In genomic region chr7:98075801-98076200, GRCh38 we compare ENCODE assay signal across 20 cellular contexts.
"Had no signal": no experiment of that assay in that cellular context is flagged by ENCODE, and none has a peak within 500 bp of the region (broad histone marks: within the 10 kb centered on the region; RNA-seq: fewer than 3 reads in every experiment).

No MANE protein-coding gene starts in this region.

- H3K4me3 Mint-ChIP-seq: mesothelial cell of epicardium; natural killer cell; nephron progenitor cell; neural progenitor cell; stimulated activated effector memory CD8-positive, alpha-beta T cell treated with anti-CD3 and anti-CD28 coated beads, Interleukin-12 subunit alpha, Interleukin-12 subunit beta, amount 100 ng/mL, for 72 hours; stimulated activated naive CD8-positive, alpha-beta T cell treated with anti-CD3 and anti-CD28 coated beads, Interleukin-15, Interleukin-2, amounts not matched to agents 100 ng/mL and 50 ng/mL, for 24 hours had no signal

- H3K9me3 Mint-ChIP-seq: natural killer cell; stimulated activated effector memory CD8-positive, alpha-beta T cell treated with anti-CD3 and anti-CD28 coated beads, Interleukin-12 subunit alpha, Interleukin-12 subunit beta, amount 100 ng/mL, for 72 hours; stimulated activated naive CD8-positive, alpha-beta T cell treated with anti-CD3 and anti-CD28 coated beads, Interleukin-15, Interleukin-2, amounts not matched to agents 100 ng/mL and 50 ng/mL, for 24 hours had no signal

- H3K27me3 Mint-ChIP-seq: progenitor cell of endocrine pancreas had no signal

- ATAC-seq: left cardiac atrium; left lobe of liver; left ventricle myocardium superior; natural killer cell; right lobe of liver; stimulated activated effector memory CD8-positive, alpha-beta T cell treated with anti-CD3 and anti-CD28 coated beads, Interleukin-12 subunit alpha, Interleukin-12 subunit beta, amount 100 ng/mL, for 72 hours had no signal

- H3K4me1 Mint-ChIP-seq: mesothelial cell of epicardium; natural killer cell; nephron progenitor cell; stimulated activated effector memory CD8-positive, alpha-beta T cell treated with anti-CD3 and anti-CD28 coated beads, Interleukin-12 subunit alpha, Interleukin-12 subunit beta, amount 100 ng/mL, for 72 hours had no signal

- H3K27ac Mint-ChIP-seq: mesothelial cell of epicardium; natural killer cell; nephron progenitor cell; neural progenitor cell; progenitor cell of endocrine pancreas; stimulated activated effector memory CD8-positive, alpha-beta T cell treated with anti-CD3 and anti-CD28 coated beads, Interleukin-12 subunit alpha, Interleukin-12 subunit beta, amount 100 ng/mL, for 72 hours; stimulated activated naive CD8-positive, alpha-beta T cell treated with anti-CD3 and anti-CD28 coated beads, Interleukin-15, Interleukin-2, amounts not matched to agents 100 ng/mL and 50 ng/mL, for 24 hours had no signal

- H3K36me3 Mint-ChIP-seq: mesothelial cell of epicardium; natural killer cell; neural progenitor cell; stimulated activated effector memory CD8-positive, alpha-beta T cell treated with anti-CD3 and anti-CD28 coated beads, Interleukin-12 subunit alpha, Interleukin-12 subunit beta, amount 100 ng/mL, for 72 hours had no signal

- DNase-seq: hippocampal formation; kidney glomerular epithelial cell; left cardiac atrium; left ventricle myocardium superior; mammary epithelial cell; mesenchymal stem cell; natural killer cell; nephron progenitor cell; occipital lobe; stimulated activated CD4-positive, alpha-beta T cell treated with anti-CD3 and anti-CD28 coated beads, Interleukin-4, amount 100 ng/mL, for 24 hours; stimulated activated naive CD4-positive, alpha-beta T cell; trophoblast cell; uterus had no signal
